1 cellular context compared by ENCODE assay signal in the genomic region with DNA sequence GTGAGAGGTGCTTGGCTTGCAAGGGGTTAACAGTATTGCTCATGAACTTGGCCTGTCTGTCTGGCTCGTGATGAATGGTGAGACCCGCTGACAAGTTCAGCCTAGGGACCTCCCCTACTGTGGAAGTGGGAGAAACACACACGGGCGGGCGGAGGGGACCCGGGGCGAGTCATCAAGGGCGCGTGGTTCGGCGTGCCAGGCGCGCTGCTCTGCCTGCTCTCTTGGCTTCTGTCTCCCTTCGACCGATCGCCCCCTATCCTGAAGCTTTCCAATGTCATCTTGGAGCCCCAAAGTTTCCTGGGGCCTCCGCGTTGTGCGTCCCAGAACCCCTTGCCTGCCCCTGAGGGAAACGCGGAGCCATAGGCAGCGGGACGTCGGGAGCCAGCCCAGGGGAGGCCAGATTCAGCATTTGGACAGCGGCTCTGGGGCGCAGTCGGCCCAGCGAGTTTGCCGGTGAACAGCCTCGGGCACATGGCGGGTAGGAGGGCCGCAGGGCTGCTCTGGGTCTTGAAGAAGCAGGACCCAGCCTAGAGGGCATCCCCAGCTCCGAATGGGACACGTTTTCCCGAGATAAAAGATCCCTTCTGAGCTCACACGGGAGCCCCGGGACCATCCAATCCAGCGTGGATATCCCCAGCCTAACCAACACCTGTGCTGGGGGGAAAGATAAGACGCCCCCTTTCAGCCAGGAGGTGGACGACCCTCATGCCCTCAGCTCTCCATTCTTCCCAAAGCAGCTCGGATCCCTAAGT.
A peak's percentile ranks its signal among the peaks of the same experiment; 100 is the strongest.
TF ChIP-seq lines count a peak whose summit lies in the region.

No MANE protein-coding gene starts in this region.

TF ChIP-seq in HepG2, 621 proteins besides CTCF, POLR2A, EP300 and RAD21 (continued from another document and continues in another):
- TF ChIP-seq, protein P1, sequence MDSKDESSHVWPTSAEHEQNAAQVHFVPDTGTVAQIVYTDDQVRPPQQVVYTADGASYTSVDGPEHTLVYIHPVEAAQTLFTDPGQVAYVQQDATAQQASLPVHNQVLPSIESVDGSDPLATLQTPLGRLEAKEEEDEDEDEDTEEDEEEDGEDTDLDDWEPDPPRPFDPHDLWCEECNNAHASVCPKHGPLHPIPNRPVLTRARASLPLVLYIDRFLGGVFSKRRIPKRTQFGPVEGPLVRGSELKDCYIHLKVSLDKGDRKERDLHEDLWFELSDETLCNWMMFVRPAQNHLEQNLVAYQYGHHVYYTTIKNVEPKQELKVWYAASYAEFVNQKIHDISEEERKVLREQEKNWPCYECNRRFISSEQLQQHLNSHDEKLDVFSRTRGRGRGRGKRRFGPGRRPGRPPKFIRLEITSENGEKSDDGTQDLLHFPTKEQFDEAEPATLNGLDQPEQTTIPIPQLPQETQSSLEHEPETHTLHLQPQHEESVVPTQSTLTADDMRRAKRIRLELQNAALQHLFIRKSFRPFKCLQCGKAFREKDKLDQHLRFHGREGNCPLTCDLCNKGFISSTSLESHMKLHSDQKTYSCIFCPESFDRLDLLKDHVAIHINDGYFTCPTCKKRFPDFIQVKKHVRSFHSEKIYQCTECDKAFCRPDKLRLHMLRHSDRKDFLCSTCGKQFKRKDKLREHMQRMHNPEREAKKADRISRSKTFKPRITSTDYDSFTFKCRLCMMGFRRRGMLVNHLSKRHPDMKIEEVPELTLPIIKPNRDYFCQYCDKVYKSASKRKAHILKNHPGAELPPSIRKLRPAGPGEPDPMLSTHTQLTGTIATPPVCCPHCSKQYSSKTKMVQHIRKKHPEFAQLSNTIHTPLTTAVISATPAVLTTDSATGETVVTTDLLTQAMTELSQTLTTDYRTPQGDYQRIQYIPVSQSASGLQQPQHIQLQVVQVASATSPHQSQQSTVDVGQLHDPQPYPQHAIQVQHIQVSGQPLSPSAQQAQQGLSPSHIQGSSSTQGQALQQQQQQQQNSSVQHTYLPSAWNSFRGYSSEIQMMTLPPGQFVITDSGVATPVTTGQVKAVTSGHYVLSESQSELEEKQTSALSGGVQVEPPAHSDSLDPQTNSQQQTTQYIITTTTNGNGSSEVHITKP (CRISPR knock-in tag; IDR thresholded peaks at IDR 0.05; ENCODE audit: low read depth), result no peak
- TF ChIP-seq KLF9 (CRISPR knock-in tag; IDR thresholded peaks at IDR 0.05; ENCODE audit: low read depth) (no peak), TSC22D2 (CRISPR knock-in tag; IDR thresholded peaks at IDR 0.05; ENCODE audit: borderline replicate concordance) (peak; percentile 97), NPAS2 (CRISPR knock-in tag; IDR thresholded peaks at IDR 0.05; ENCODE audit: borderline replicate concordance) (no peak), MAF1 (CRISPR knock-in tag; IDR thresholded peaks at IDR 0.05; ENCODE audit: borderline replicate concordance) (no peak; the same call in 1 of the 2 replicates), ZNF382 (CRISPR knock-in tag; IDR thresholded peaks at IDR 0.05; ENCODE audit: borderline replicate concordance) (no peak), ZNF83 (CRISPR knock-in tag; IDR thresholded peaks at IDR 0.05; ENCODE audit: borderline replicate concordance) (no peak), AGO1 (IDR thresholded peaks at IDR 0.05; ENCODE audit: low read depth, low read length, poor library complexity, severe bottlenecking) (peak; percentile 50), ZNF558 (CRISPR knock-in tag; IDR thresholded peaks at IDR 0.05; ENCODE audit: borderline replicate concordance) (peak; percentile 74; the same call in 1 of the 2 replicates), DNMT1 (CRISPR knock-in tag; IDR thresholded peaks at IDR 0.05) (no peak), PHF21A (CRISPR knock-in tag; IDR thresholded peaks at IDR 0.05) (no peak), THYN1 (CRISPR knock-in tag; IDR thresholded peaks at IDR 0.05; ENCODE audit: borderline replicate concordance, low read depth) (no peak), NFIB (CRISPR knock-in tag; IDR thresholded peaks at IDR 0.05; ENCODE audit: borderline replicate concordance) (no peak), HNRNPL (IDR thresholded peaks at IDR 0.05; ENCODE audit: low read depth, low read length) (0 out of 2 replicates have a peak, but pooled peaks have one; percentile 50), ARHGAP35 (CRISPR knock-in tag; IDR thresholded peaks at IDR 0.05; ENCODE audit: borderline replicate concordance) (no peak), ZNF660 (CRISPR knock-in tag; IDR thresholded peaks at IDR 0.05; ENCODE audit: borderline replicate concordance, low read depth) (no peak), RBAK (CRISPR knock-in tag; IDR thresholded peaks at IDR 0.05) (no peak), NR2F1 (CRISPR knock-in tag; IDR thresholded peaks at IDR 0.05) (no peak), ISX (CRISPR knock-in tag; conservative IDR thresholded peaks at IDR 0.05) (no peak; the same call in 1 of the 2 replicates), ZNF616 (CRISPR knock-in tag; IDR thresholded peaks at IDR 0.05; ENCODE audit: low read depth) (no peak), POLR2AphosphoS5 (IDR thresholded peaks at IDR 0.05; ENCODE audit: low read depth, low read length) (no peak), BORCS8-MEF2B (CRISPR knock-in tag; IDR thresholded peaks at IDR 0.05) (peak; percentile 94)
- TF ChIP-seq, protein P2, sequence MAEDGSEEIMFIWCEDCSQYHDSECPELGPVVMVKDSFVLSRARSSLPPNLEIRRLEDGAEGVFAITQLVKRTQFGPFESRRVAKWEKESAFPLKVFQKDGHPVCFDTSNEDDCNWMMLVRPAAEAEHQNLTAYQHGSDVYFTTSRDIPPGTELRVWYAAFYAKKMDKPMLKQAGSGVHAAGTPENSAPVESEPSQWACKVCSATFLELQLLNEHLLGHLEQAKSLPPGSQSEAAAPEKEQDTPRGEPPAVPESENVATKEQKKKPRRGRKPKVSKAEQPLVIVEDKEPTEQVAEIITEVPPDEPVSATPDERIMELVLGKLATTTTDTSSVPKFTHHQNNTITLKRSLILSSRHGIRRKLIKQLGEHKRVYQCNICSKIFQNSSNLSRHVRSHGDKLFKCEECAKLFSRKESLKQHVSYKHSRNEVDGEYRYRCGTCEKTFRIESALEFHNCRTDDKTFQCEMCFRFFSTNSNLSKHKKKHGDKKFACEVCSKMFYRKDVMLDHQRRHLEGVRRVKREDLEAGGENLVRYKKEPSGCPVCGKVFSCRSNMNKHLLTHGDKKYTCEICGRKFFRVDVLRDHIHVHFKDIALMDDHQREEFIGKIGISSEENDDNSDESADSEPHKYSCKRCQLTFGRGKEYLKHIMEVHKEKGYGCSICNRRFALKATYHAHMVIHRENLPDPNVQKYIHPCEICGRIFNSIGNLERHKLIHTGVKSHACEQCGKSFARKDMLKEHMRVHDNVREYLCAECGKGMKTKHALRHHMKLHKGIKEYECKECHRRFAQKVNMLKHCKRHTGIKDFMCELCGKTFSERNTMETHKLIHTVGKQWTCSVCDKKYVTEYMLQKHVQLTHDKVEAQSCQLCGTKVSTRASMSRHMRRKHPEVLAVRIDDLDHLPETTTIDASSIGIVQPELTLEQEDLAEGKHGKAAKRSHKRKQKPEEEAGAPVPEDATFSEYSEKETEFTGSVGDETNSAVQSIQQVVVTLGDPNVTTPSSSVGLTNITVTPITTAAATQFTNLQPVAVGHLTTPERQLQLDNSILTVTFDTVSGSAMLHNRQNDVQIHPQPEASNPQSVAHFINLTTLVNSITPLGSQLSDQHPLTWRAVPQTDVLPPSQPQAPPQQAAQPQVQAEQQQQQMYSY (CRISPR knock-in tag; IDR thresholded peaks at IDR 0.05), result peak; percentile 63; the same call in 1 of the 2 replicates
- TF ChIP-seq, protein P3, sequence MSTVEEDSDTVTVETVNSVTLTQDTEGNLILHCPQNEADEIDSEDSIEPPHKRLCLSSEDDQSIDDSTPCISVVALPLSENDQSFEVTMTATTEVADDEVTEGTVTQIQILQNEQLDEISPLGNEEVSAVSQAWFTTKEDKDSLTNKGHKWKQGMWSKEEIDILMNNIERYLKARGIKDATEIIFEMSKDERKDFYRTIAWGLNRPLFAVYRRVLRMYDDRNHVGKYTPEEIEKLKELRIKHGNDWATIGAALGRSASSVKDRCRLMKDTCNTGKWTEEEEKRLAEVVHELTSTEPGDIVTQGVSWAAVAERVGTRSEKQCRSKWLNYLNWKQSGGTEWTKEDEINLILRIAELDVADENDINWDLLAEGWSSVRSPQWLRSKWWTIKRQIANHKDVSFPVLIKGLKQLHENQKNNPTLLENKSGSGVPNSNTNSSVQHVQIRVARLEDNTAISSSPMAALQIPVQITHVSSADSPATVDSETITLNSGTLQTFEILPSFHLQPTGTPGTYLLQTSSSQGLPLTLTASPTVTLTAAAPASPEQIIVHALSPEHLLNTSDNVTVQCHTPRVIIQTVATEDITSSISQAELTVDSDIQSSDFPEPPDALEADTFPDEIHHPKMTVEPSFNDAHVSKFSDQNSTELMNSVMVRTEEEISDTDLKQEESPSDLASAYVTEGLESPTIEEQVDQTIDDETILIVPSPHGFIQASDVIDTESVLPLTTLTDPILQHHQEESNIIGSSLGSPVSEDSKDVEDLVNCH (CRISPR knock-in tag; IDR thresholded peaks at IDR 0.05), result no peak
- TF ChIP-seq, protein P4, sequence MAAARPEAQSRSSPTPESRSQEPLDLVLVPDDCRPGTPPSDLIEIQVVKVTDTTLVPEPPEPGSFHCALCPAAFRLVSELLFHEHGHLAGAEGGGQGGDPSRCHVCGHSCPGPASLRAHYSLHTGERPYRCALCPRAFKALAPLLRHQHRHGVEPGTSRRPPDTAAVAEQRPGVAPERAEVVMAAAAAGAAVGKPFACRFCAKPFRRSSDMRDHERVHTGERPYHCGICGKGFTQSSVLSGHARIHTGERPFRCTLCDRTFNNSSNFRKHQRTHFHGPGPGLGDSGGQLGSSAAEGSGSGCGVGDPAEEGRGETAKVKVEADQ (CRISPR knock-in tag; IDR thresholded peaks at IDR 0.05; ENCODE audit: borderline replicate concordance), result no peak
- TF ChIP-seq, protein P5, sequence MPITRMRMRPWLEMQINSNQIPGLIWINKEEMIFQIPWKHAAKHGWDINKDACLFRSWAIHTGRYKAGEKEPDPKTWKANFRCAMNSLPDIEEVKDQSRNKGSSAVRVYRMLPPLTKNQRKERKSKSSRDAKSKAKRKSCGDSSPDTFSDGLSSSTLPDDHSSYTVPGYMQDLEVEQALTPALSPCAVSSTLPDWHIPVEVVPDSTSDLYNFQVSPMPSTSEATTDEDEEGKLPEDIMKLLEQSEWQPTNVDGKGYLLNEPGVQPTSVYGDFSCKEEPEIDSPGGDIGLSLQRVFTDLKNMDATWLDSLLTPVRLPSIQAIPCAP (CRISPR knock-in tag; IDR thresholded peaks at IDR 0.05; ENCODE audit: low read depth), result no peak
- TF ChIP-seq, protein P6, sequence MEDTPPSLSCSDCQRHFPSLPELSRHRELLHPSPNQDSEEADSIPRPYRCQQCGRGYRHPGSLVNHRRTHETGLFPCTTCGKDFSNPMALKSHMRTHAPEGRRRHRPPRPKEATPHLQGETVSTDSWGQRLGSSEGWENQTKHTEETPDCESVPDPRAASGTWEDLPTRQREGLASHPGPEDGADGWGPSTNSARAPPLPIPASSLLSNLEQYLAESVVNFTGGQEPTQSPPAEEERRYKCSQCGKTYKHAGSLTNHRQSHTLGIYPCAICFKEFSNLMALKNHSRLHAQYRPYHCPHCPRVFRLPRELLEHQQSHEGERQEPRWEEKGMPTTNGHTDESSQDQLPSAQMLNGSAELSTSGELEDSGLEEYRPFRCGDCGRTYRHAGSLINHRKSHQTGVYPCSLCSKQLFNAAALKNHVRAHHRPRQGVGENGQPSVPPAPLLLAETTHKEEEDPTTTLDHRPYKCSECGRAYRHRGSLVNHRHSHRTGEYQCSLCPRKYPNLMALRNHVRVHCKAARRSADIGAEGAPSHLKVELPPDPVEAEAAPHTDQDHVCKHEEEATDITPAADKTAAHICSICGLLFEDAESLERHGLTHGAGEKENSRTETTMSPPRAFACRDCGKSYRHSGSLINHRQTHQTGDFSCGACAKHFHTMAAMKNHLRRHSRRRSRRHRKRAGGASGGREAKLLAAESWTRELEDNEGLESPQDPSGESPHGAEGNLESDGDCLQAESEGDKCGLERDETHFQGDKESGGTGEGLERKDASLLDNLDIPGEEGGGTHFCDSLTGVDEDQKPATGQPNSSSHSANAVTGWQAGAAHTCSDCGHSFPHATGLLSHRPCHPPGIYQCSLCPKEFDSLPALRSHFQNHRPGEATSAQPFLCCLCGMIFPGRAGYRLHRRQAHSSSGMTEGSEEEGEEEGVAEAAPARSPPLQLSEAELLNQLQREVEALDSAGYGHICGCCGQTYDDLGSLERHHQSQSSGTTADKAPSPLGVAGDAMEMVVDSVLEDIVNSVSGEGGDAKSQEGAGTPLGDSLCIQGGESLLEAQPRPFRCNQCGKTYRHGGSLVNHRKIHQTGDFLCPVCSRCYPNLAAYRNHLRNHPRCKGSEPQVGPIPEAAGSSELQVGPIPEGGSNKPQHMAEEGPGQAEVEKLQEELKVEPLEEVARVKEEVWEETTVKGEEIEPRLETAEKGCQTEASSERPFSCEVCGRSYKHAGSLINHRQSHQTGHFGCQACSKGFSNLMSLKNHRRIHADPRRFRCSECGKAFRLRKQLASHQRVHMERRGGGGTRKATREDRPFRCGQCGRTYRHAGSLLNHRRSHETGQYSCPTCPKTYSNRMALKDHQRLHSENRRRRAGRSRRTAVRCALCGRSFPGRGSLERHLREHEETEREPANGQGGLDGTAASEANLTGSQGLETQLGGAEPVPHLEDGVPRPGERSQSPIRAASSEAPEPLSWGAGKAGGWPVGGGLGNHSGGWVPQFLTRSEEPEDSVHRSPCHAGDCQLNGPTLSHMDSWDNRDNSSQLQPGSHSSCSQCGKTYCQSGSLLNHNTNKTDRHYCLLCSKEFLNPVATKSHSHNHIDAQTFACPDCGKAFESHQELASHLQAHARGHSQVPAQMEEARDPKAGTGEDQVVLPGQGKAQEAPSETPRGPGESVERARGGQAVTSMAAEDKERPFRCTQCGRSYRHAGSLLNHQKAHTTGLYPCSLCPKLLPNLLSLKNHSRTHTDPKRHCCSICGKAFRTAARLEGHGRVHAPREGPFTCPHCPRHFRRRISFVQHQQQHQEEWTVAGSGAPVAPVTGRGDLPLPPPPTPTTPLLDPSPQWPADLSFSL (CRISPR knock-in tag; IDR thresholded peaks at IDR 0.05), result no peak
- TF ChIP-seq, protein P7, sequence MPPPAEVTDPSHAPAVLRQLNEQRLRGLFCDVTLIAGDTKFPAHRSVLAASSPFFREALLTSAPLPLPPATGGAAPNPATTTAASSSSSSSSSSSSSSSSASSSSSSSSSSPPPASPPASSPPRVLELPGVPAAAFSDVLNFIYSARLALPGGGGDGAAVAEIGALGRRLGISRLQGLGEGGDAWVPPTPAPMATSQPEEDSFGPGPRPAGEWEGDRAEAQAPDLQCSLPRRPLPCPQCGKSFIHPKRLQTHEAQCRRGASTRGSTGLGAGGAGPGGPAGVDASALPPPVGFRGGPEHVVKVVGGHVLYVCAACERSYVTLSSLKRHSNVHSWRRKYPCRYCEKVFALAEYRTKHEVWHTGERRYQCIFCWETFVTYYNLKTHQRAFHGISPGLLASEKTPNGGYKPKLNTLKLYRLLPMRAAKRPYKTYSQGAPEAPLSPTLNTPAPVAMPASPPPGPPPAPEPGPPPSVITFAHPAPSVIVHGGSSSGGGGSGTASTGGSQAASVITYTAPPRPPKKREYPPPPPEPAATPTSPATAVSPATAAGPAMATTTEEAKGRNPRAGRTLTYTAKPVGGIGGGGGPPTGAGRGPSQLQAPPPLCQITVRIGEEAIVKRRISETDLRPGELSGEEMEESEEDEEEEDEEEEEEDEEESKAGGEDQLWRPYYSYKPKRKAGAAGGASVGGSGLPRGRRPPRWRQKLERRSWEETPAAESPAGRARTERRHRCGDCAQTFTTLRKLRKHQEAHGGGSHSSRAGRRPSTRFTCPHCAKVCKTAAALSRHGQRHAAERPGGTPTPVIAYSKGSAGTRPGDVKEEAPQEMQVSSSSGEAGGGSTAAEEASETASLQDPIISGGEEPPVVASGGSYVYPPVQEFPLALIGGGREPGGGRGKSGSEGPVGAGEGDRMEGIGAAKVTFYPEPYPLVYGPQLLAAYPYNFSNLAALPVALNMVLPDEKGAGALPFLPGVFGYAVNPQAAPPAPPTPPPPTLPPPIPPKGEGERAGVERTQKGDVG (CRISPR knock-in tag; IDR thresholded peaks at IDR 0.05; ENCODE audit: borderline replicate concordance), result no peak
- TF ChIP-seq, protein P8, sequence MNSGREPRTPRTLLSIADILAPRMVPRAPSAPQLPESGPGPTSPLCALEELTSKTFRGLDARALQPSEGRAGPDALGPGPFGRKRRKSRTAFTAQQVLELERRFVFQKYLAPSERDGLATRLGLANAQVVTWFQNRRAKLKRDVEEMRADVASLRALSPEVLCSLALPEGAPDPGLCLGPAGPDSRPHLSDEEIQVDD (CRISPR knock-in tag; IDR thresholded peaks at IDR 0.05; ENCODE audit: borderline replicate concordance), result no peak; the same call in 1 of the 2 replicates
